In the genomic region with DNA sequence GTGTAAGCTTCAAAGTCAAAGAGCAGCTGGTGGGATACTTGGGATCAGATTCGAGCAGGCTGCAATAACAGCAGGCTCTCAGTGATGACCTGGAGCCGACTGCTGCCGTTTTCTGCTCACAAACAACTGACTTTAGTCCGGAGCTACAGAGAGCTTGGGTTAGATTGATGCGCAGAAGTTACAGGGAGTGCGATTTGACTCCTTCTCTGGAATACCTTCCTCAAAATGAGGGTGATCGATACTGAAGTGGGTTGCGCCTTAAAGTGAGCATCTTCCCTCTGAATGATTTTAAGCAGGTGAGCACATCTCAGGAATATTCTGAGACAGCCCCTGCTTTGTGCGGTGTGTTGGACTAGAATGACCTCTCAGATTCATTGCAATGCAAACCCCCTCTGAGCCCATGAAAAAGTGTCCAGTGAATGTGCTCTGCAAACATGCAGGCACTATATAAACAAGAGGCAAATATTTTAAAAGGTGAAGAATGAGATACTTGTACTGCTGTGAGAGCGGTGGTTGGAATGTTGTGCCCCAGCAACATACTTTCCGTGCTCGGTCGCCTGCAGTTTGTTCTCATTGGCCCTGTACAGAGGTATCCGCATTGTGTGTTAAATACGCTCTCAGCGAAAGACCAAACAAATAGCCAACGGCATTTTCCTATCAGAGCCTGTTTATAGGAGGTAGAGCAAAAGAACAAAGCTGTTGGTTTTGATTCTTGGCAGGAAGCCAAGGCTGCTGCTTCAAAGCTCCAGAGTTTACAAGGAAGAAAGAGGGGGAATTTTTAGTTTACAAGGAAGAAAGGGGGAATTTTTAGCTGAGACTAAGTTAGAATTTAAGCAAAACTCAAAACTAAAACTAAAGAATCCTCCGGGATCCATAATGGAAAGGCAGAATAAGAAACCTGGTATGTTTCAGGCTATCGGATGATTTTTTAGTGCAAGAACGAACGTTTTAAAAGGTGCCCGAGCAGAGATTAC, we compare ENCODE assay signal across 1 cellular context.
TF ChIP-seq lines count a peak whose summit lies in the region.

No MANE protein-coding gene starts in this region.

TF ChIP-seq in HepG2, 621 proteins besides CTCF, POLR2A, EP300 and RAD21 (continued from another document):
- TF ChIP-seq, protein P1, sequence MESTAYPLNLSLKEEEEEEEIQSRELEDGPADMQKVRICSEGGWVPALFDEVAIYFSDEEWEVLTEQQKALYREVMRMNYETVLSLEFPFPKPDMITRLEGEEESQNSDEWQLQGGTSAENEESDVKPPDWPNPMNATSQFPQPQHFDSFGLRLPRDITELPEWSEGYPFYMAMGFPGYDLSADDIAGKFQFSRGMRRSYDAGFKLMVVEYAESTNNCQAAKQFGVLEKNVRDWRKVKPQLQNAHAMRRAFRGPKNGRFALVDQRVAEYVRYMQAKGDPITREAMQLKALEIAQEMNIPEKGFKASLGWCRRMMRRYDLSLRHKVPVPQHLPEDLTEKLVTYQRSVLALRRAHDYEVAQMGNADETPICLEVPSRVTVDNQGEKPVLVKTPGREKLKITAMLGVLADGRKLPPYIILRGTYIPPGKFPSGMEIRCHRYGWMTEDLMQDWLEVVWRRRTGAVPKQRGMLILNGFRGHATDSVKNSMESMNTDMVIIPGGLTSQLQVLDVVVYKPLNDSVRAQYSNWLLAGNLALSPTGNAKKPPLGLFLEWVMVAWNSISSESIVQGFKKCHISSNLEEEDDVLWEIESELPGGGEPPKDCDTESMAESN (CRISPR knock-in tag; conservative IDR thresholded peaks at IDR 0.05): 0 out of 2 replicates have a peak, but pooled peaks have one; percentile 21
- TF ChIP-seq JUND (CRISPR knock-in tag; IDR thresholded peaks at IDR 0.05): 0 out of 2 replicates have a peak, but pooled peaks have one; percentile 2
- TF ChIP-seq ZNF234 (CRISPR knock-in tag; conservative IDR thresholded peaks at IDR 0.05): no peak
- peak; percentile 49; the same call in 1 of the 2 replicates for TF ChIP-seq CHD4 (IDR thresholded peaks at IDR 0.05; ENCODE audit: borderline replicate concordance, low read length)
- TF ChIP-seq BCL6 (CRISPR knock-in tag; IDR thresholded peaks at IDR 0.05): peak; percentile 88
- no peak; the same call in 1 of the 2 replicates for TF ChIP-seq ZNF772 (CRISPR knock-in tag; IDR thresholded peaks at IDR 0.05)
- no peak for TF ChIP-seq ZFYVE20 (CRISPR knock-in tag; IDR thresholded peaks at IDR 0.05; ENCODE audit: borderline replicate concordance, low read depth)
- TF ChIP-seq ZNF816 (CRISPR knock-in tag; IDR thresholded peaks at IDR 0.05; ENCODE audit: borderline replicate concordance): peak; percentile 6; the same call in 1 of the 2 replicates
- TF ChIP-seq REPIN1 (CRISPR knock-in tag; IDR thresholded peaks at IDR 0.05; ENCODE audit: borderline replicate concordance, low read depth): peak; percentile 87
- peak; percentile 73 for TF ChIP-seq SALL2 (CRISPR knock-in tag; IDR thresholded peaks at IDR 0.05)
- TF ChIP-seq NFE2 (CRISPR knock-in tag; IDR thresholded peaks at IDR 0.05): no peak
- TF ChIP-seq ZNF468 (CRISPR knock-in tag; IDR thresholded peaks at IDR 0.05): peak; percentile 36; the same call in 1 of the 2 replicates
- no peak for TF ChIP-seq ZNF512 (CRISPR knock-in tag; IDR thresholded peaks at IDR 0.05)
- TF ChIP-seq ARHGAP35 (CRISPR knock-in tag; IDR thresholded peaks at IDR 0.05; ENCODE audit: borderline replicate concordance): peak; percentile 54; the same call in 1 of the 2 replicates
- TF ChIP-seq MBD4 (IDR thresholded peaks at IDR 0.05; ENCODE audit: borderline replicate concordance, low read length): peak; percentile 97
- TF ChIP-seq HNF4A (CRISPR knock-in tag; IDR thresholded peaks at IDR 0.05): peak; percentile 75
- peak; percentile 40 for TF ChIP-seq POLR2AphosphoS5 (IDR thresholded peaks at IDR 0.05; ENCODE audit: low read depth, low read length)
